In the genomic region with DNA sequence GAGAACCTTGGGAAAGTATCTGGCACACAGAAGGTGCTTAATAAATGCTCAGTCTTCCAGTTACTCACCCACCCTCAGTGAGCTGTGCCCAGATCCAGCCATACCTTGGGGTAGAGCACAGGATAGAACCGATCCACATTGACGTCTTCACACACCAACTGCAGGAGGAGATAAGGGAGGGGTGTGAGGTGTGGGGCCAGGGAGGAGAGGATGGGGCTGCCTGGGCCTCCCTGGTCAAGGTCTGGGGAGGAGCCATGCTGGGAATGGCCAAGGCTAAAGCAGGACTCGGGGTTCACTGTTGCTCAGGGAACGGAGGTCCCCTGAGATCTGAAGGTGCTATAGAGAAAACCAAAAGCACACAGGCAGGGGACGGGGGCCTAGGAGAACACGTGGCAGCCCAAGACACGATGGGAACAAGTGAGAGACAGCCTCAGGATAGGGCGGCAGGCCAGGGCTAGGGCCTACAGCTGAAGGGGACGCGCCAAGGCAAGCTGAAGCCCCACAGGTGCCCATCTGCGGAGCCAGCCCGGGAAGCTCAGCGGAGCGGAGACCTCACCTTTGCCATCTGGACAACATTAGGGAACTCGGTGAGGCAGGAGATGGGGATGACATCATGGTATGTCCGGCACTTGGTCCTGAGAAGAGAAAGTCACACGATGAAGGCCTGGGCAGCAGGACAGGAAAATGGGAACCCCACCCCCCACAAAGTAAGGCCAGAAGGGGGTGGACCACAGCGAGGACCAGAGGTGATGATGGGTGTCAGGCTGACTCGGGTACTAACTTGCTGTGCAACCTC, we compare ENCODE assay signal across 17 cellular contexts. TPM values are rescaled to one million over a fixed set of nuclear protein-coding genes. Genes with fewer than 3 reads are reported as not detected.
A peak's percentile ranks its signal among the peaks of the same experiment; 100 is the strongest.
DNase-seq lines count a peak whose midpoint lies in the region; ATAC-seq, FAIRE-seq and TF ChIP-seq lines count a peak whose summit lies in the region.
"Had no signal": no experiment of that assay in that cellular context is flagged by ENCODE, and none has a peak within 500 bp of the region (broad histone marks: within the 10 kb centered on the region; RNA-seq: fewer than 3 reads in every experiment).

No MANE protein-coding gene starts in this region.

- no peak overlapping the region for H3K9ac ChIP-seq in HepG2 (ENCODE audit: insufficient read depth, low read depth, low read length)

- no peaks in the 10 kb centered on the region for H3K9me3 Mint-ChIP-seq in type B pancreatic cell
- H3K9me3 Mint-ChIP-seq in effector memory CD8-positive, alpha-beta T cell = no peaks in the 10 kb centered on the region
- H3K9me3 Mint-ChIP-seq: CD8-positive, alpha-beta T cell had no signal

- no peak for TF ChIP-seq RAD21 in HepG2 (CRISPR knock-in tag; IDR thresholded peaks at IDR 0.05)

- in situ Hi-C loops in HepG2 (cut with HindIII; ENCODE audit: extremely low pct_ligation_motif_present, low pct_unique_long_range_greater_than_20kb) (no loop called here), ACHN (cut with HindIII; ENCODE audit: low pct_ligation_motif_present, low pct_unique_long_range_greater_than_20kb, low sequenced_read_pairs) (no loop called here)

- no peaks in the 10 kb centered on the region for H4K20me1 ChIP-seq in HepG2 (ENCODE audit: insufficient read depth, low read length)

- CTCF ChIA-PET in HepG2 (lab: Yijun Ruan, JAX; ENCODE audit: low intra/inter-chr PET ratio, low total read pairs) = no interaction called here

- H3K4me2 ChIP-seq in HepG2 (ENCODE audit: low read depth, low read length) = no peak overlapping the region

- H3K27me3 ChIP-seq in HepG2 (ENCODE audit: control insufficient read depth in 1 of 2, insufficient read depth in 2 of 2, low read length in 2 of 2) (no peaks in the 10 kb centered on the region), right lobe of liver (no peaks in the 10 kb centered on the region), bronchial epithelial cell (ENCODE audit: control insufficient read depth, insufficient read depth, low read length) (peaks cover 2% of the 10 kb centered on the region)

- POLR2A ChIA-PET in HepG2 (lab: Yijun Ruan, JAX) = no interaction called here

- FAIRE-seq in HepG2 (lab: Jason Lieb, UNC) = no peak
- peak; percentile 60 for FAIRE-seq in bronchial epithelial cell (lab: Jason Lieb, UNC)
- FAIRE-seq: A204.1, H1, HTR-8/SVneo had no signal

- ATAC-seq in HepG2 (no peak), right lobe of liver (no peak)
- no peak for ATAC-seq in effector memory CD8-positive, alpha-beta T cell (replicated peaks)
- ATAC-seq: CD8-positive, alpha-beta T cell had no signal

- H3K27ac Mint-ChIP-seq in type B pancreatic cell = peak overlapping the region; percentile 43
- H3K27ac Mint-ChIP-seq in effector memory CD8-positive, alpha-beta T cell = no peak overlapping the region
- H3K27ac Mint-ChIP-seq: CD14-positive monocyte; CD8-positive, alpha-beta T cell had no signal

- H3K4me1 Mint-ChIP-seq in type B pancreatic cell (ENCODE audit: unreplicated experiment) = peaks cover 5% of the 10 kb centered on the region
- H3K4me1 Mint-ChIP-seq in effector memory CD8-positive, alpha-beta T cell (ENCODE audit: low read depth in 2 of 2) = peaks cover 0 to under 1% of the 10 kb centered on the region in 2 donors
- H3K4me1 Mint-ChIP-seq: CD14-positive monocyte had no signal

- no peak for TF ChIP-seq POLR2A in HepG2 (IDR thresholded peaks at IDR 0.05; ENCODE audit: insufficient read depth in 1 of 2, low read depth in 2 of 2, low read length in 2 of 2)
- no peak for TF ChIP-seq POLR2A in right lobe of liver (IDR thresholded peaks at IDR 0.05)

- H3K36me3 ChIP-seq in HepG2 (replicated peaks in 1 of 2; ENCODE audit: control insufficient read depth in 1 of 2, insufficient read depth in 2 of 2, low read length in 2 of 2) (peaks cover 21 to 59% of the 10 kb centered on the region in 2 experiments), right lobe of liver (peaks cover 0 to 3% (median 0%) of the 10 kb centered on the region in 4 donors), bronchial epithelial cell (ENCODE audit: control insufficient read depth, insufficient read depth, low read length) (no peaks in the 10 kb centered on the region)
- H3K36me3 ChIP-seq: HAP-1 had no signal

- H3K27me3 Mint-ChIP-seq in type B pancreatic cell = no peaks in the 10 kb centered on the region
- peaks cover 0 to 38% of the 10 kb centered on the region in 2 donors for H3K27me3 Mint-ChIP-seq in effector memory CD8-positive, alpha-beta T cell

- H2AFZ ChIP-seq in HepG2 (ENCODE audit: low read length) = no peak overlapping the region

- H3K27ac ChIP-seq in HepG2 (ENCODE audit: extremely low read length, insufficient read depth, low read length) (no peak overlapping the region), right lobe of liver (no peak overlapping the region), caudate nucleus (ENCODE audit: low read depth, low read length) (no peak overlapping the region)

- no peak overlapping the region for H3K4me3 ChIP-seq in HepG2 (replicated peaks in 1 of 3; ENCODE audit: insufficient read depth in 1 of 3, low read depth in 2 of 3, low read length in 3 of 3)
- no peak overlapping the region for H3K4me3 ChIP-seq in right lobe of liver
- H3K4me3 ChIP-seq in bronchial epithelial cell (ENCODE audit: low read depth, low read length) = no peak overlapping the region
- H3K4me3 ChIP-seq: HAP-1 had no signal

- no peaks in the 10 kb centered on the region for H3K79me2 ChIP-seq in HepG2 (ENCODE audit: insufficient read depth, low read length)

- TF ChIP-seq CTCF in HepG2 (CRISPR knock-in tag; IDR thresholded peaks at IDR 0.05) (no peak), right lobe of liver (IDR thresholded peaks at IDR 0.05) (no peak), bronchial epithelial cell (IDR thresholded peaks at IDR 0.05; ENCODE audit: insufficient read depth, low read length, severe bottlenecking) (no peak), type B pancreatic cell (conservative IDR thresholded peaks at IDR 0.05) (no peak)

- BruUV-seq in HepG2 (replicated peaks; lab: Mats Ljungman, UMichigan) = no TSS peak

- H3K4me3 Mint-ChIP-seq in type B pancreatic cell = no peak overlapping the region
- H3K4me3 Mint-ChIP-seq in effector memory CD8-positive, alpha-beta T cell = no peak overlapping the region
- H3K4me3 Mint-ChIP-seq: CD14-positive monocyte; CD8-positive, alpha-beta T cell had no signal

- 95% methylated on average over 18 of the region's 19 CpGs for WGBS in HepG2 (ENCODE audit: low lambda C conversion rate)
- WGBS in right lobe of liver (ENCODE audit: insufficient coverage, low coverage, low lambda C conversion rate, missing lambda C conversion rate) = 96% methylated on average over 4 of the region's 19 CpGs

- no peak for TF ChIP-seq EP300 in HepG2 (IDR thresholded peaks at IDR 0.05; ENCODE audit: low read depth in 2 of 2, low read length in 2 of 2)
- no peak for TF ChIP-seq EP300 in HepG2 (CRISPR knock-in tag; IDR thresholded peaks at IDR 0.05; ENCODE audit: borderline replicate concordance)

- DNase-seq in HepG2 (ENCODE audit: low spot score) (no peak), right lobe of liver (no peak), NCI-H2171 treated with DMSO at 0.1 percent for 48 hours (lab: John Stamatoyannopoulos, UW) (peak; percentile 72), bronchial epithelial cell (ENCODE audit: low read depth) (no peak), type B pancreatic cell (ENCODE audit: extremely low spot score, unreplicated experiment) (no peak), caudate nucleus (lab: John Stamatoyannopoulos, UW) (no peak), ACHN (no peak)
- DNase-seq in effector memory CD8-positive, alpha-beta T cell = no peak
- DNase-seq: Caco-2, DND-41, GF-D8 had no signal

- intact Hi-C loops in HepG2 (cut with micrococcal nuclease; ENCODE audit: unreplicated experiment) (no loop called here), right lobe of liver (cut with DNase I) (no loop called here)

- H3K4me1 ChIP-seq in HepG2 (ENCODE audit: insufficient read depth, low read length) (peaks cover 7% of the 10 kb centered on the region; the same call in 1 of the 2 replicates), right lobe of liver (peaks cover 0 to 12% (median 0%) of the 10 kb centered on the region in 4 donors)

- H3K9me3 ChIP-seq in HepG2 (ENCODE audit: low read length) (no peaks in the 10 kb centered on the region), right lobe of liver (no peaks in the 10 kb centered on the region)
- H3K9me3 ChIP-seq: Caco-2, HAP-1 had no signal

- no peaks in the 10 kb centered on the region for H3K36me3 Mint-ChIP-seq in type B pancreatic cell
- no peaks in the 10 kb centered on the region for H3K36me3 Mint-ChIP-seq in effector memory CD8-positive, alpha-beta T cell (ENCODE audit: insufficient read depth)
- H3K36me3 Mint-ChIP-seq: CD14-positive monocyte; CD8-positive, alpha-beta T cell had no signal

TF ChIP-seq in HepG2, 621 proteins besides CTCF, POLR2A, EP300 and RAD21 (continues in another document):
- TF ChIP-seq SCMH1 (CRISPR knock-in tag; IDR thresholded peaks at IDR 0.05; ENCODE audit: borderline replicate concordance) (no peak), SALL2 (CRISPR knock-in tag; IDR thresholded peaks at IDR 0.05) (no peak)

RNA-seq across cellular contexts. Expression of gene RAP1GAP, which starts 55.9 kb away (rescaled TPM):
- total RNA-seq in HepG2 (2016; rRNA removed; fragmentation: Illumina TruSeq; extraction: Trizol) = 9.7 and 11.9 TPM in 2 replicates
- total RNA-seq in HepG2 (2016; cell fraction: cytosol; rRNA removed; fragmentation: Illumina TruSeq; extraction: Trizol; ENCODE audit: low read depth) = 3.8 and 5.0 TPM in 2 replicates
- total RNA-seq in HepG2 (2016; cell fraction: insoluble cytoplasmic fraction; rRNA removed; fragmentation: Illumina TruSeq; extraction: Trizol) = 7.8 and 12.1 TPM in 2 replicates
- total RNA-seq in HepG2 (2016; cell fraction: membrane; rRNA removed; fragmentation: Illumina TruSeq; extraction: Trizol) = 9.5 and 11.5 TPM in 2 replicates
- total RNA-seq in HepG2 (2016; cell fraction: nucleus; rRNA removed; fragmentation: Illumina TruSeq; extraction: Trizol) = 13.6 and 14.7 TPM in 2 replicates
- polyA plus RNA-seq in HepG2 (2011; rRNA removed) = 37.5 and 46.1 TPM in 2 replicates
- 21.6 and 24.9 TPM in 2 replicates for polyA plus RNA-seq in HepG2 (2011; cell fraction: cytosol; rRNA removed)
- 114 and 133 TPM in 2 replicates for polyA plus RNA-seq in HepG2 (2011; cell fraction: nucleus; rRNA removed)
- 22.0 and 27.8 TPM in 2 replicates for polyA plus RNA-seq in HepG2 (2012)
- 5.3 and 7.0 TPM in 2 replicates for polyA plus RNA-seq in HepG2 (2016; cell fraction: cytosol; fragmentation: Illumina TruSeq; extraction: Trizol; ENCODE audit: low read depth)
- 17.1 and 23.0 TPM in 2 replicates for polyA plus RNA-seq in HepG2 (2016; cell fraction: insoluble cytoplasmic fraction; fragmentation: Illumina TruSeq; extraction: Trizol; ENCODE audit: low read depth)
- 14.4 and 18.4 TPM in 2 replicates for polyA plus RNA-seq in HepG2 (2016; cell fraction: membrane; fragmentation: Illumina TruSeq; extraction: Trizol; ENCODE audit: low read depth)
- polyA plus RNA-seq in HepG2 (2016; cell fraction: nucleus; fragmentation: Illumina TruSeq; extraction: Trizol; ENCODE audit: insufficient read depth, low read depth) = 58.0 and 62.8 TPM in 2 replicates
- 18.4 and 45.8 TPM in 2 replicates for polyA minus RNA-seq in HepG2 (2011; rRNA and poly(A)+ RNA removed; ENCODE audit: low replicate concordance)
- 12.8 and 14.1 TPM in 2 replicates for polyA minus RNA-seq in HepG2 (2011; cell fraction: cytosol; rRNA and poly(A)+ RNA removed)
- polyA minus RNA-seq in HepG2 (2011; cell fraction: nucleus; rRNA and poly(A)+ RNA removed) = 20.8 and 23.4 TPM in 2 replicates
- total RNA-seq in right lobe of liver = 10 to 100 TPM in 5 of 6 experiments, 1 to 10 TPM in 1; 8.0 to 38.1 (median 22.2) TPM
- total RNA-seq in bronchial epithelial cell = 1.1 and 2.6 TPM in 2 replicates
- 18.5 and 20.3 TPM in 2 replicates for total RNA-seq in type B pancreatic cell (ENCODE audit: low replicate concordance)
- polyA plus RNA-seq: CD14-positive monocyte had no signal
